14 cellular contexts compared by ENCODE assay signal in genomic region chr11:69650832-69651344, GRCh38. TPM values are rescaled to one million over a fixed set of nuclear protein-coding genes. Genes with fewer than 3 reads are reported as not detected.
"Had no signal": no experiment of that assay in that cellular context is flagged by ENCODE, and none has a peak within 500 bp of the region (broad histone marks: within the 10 kb centered on the region; RNA-seq: fewer than 3 reads in every experiment).

No MANE protein-coding gene starts in this region.

- H3K9me3 ChIP-seq: neutrophil, right atrium auricular region, suprapubic skin had no signal

- ATAC-seq: foreskin keratinocyte; stimulated activated naive CD8-positive, alpha-beta T cell treated with anti-CD3 and anti-CD28 coated beads, Interleukin-15, Interleukin-2, amounts not matched to agents 100 U/mL and 50 U/mL, for 24 hours had no signal

- H3K27me3 ChIP-seq: foreskin keratinocyte, right atrium auricular region, suprapubic skin had no signal

- H3K4me1 ChIP-seq: foreskin keratinocyte had no signal

- H3K27ac ChIP-seq: foreskin keratinocyte, neutrophil, right atrium auricular region, suprapubic skin had no signal

- H3K4me3 ChIP-seq: lung, right atrium auricular region, smooth muscle cell, suprapubic skin had no signal

- H3K36me3 ChIP-seq: neutrophil had no signal

- DNase-seq: activated naive CD4-positive, alpha-beta T cell; activated naive CD8-positive, alpha-beta T cell treated with anti-CD3 and anti-CD28 coated beads, Interleukin-2, amount 10 ng/mL, durations not matched to agents 7 days and 5 days; activated T-cell treated with anti-CD3 and anti-CD28 coated beads for 4 hours; anterior cingulate cortex; effector CD8-positive, alpha-beta T cell; foreskin keratinocyte; midbrain; stimulated activated naive CD8-positive, alpha-beta T cell treated with anti-CD3 and anti-CD28 coated beads, Interleukin-15, Interleukin-2, amounts not matched to agents 100 U/mL and 50 U/mL, for 24 hours; T-helper 2 cell had no signal

RNA-seq across cellular contexts. Expression of gene FGF19, which starts 52.9 kb away (rescaled TPM):
- total RNA-seq: activated naive CD8-positive, alpha-beta T cell treated with anti-CD3 and anti-CD28 coated beads, Interleukin-2, amount 10 ng/mL, durations not matched to agents 7 days and 5 days; right atrium auricular region; smooth muscle cell; suprapubic skin had no signal
